In genomic region chr17:76270770-76271668, GRCh38 we compare ENCODE assay signal across 10 cellular contexts. TPM values are rescaled to one million over a fixed set of nuclear protein-coding genes. Genes with fewer than 3 reads are reported as not detected.
A peak's percentile ranks its signal among the peaks of the same experiment; 100 is the strongest.
DNase-seq lines count a peak whose midpoint lies in the region; ATAC-seq and TF ChIP-seq lines count a peak whose summit lies in the region.
"Had no signal": no experiment of that assay in that cellular context is flagged by ENCODE, and none has a peak within 500 bp of the region (broad histone marks: within the 10 kb centered on the region; RNA-seq: fewer than 3 reads in every experiment).

No MANE protein-coding gene starts in this region.

- WGBS in upper lobe of left lung, 2 donors, result 82 to 88% methylated on average over 11 to 14 of the region's 14 CpGs

- no peaks in the 10 kb centered on the region for H3K9me3 ChIP-seq in upper lobe of left lung
- H3K9me3 ChIP-seq in PC-3 (ENCODE audit: low read length), result no peaks in the 10 kb centered on the region
- H3K9me3 ChIP-seq: Caco-2, gastroesophageal sphincter had no signal

- POLR2A ChIA-PET in PC-3 (lab: Charles Lee; ENCODE audit: unreplicated experiment), result no interaction called here

- no peaks in the 10 kb centered on the region for H3F3A ChIP-seq in PC-3 (ENCODE audit: low read length, unreplicated experiment)

- no peak overlapping the region for H3K9ac ChIP-seq in PC-3 (ENCODE audit: low read length)

- TF ChIP-seq POLR2A in upper lobe of left lung (IDR thresholded peaks at IDR 0.05), result peak in 1 of 4 donors; percentile 17

- no peaks in the 10 kb centered on the region for H3K9me2 ChIP-seq in PC-3 (replicated peaks; ENCODE audit: low read length)

- H3K4me1 ChIP-seq in upper lobe of left lung (peaks cover 77 to 90% (median 81%) of the 10 kb centered on the region in 4 donors), PC-3 (ENCODE audit: insufficient read depth, low read length) (peaks cover 19% of the 10 kb centered on the region)

- H3K27me3 ChIP-seq in upper lobe of left lung (no peaks in the 10 kb centered on the region), PC-3 (ENCODE audit: low read length) (no peaks in the 10 kb centered on the region)
- H3K27me3 ChIP-seq: gastroesophageal sphincter had no signal

- CTCF ChIA-PET in PC-3 (lab: Charles Lee), result interaction anchor here (0.6 kb wide), 1 partner anchor 99 kb away, joined by 3 read pairs; no protein-coding TSS in a partner anchor

- H3K36me3 ChIP-seq in upper lobe of left lung (peaks cover 2 to 25% (median 21%) of the 10 kb centered on the region in 4 donors), PC-3 (ENCODE audit: low read depth, low read length) (peaks cover 10% of the 10 kb centered on the region; the same call in 1 of the 2 replicates)

- peaks cover 11% of the 10 kb centered on the region; the same call in 1 of the 2 replicates for H4K20me1 ChIP-seq in PC-3 (ENCODE audit: low read length)

- H3K27ac ChIP-seq in upper lobe of left lung (peak overlapping the region; percentile 54 to 84 (median 82)), PC-3 (ENCODE audit: low read length) (no peak overlapping the region)

- H2AFZ ChIP-seq in PC-3 (ENCODE audit: low read length), result no peak overlapping the region

- ATAC-seq in left colon (peak; percentile 9), upper lobe of left lung (ENCODE audit: low FRiP score in 2 of 2) (no peak), PC-3 (no peak)
- ATAC-seq: gastroesophageal sphincter had no signal

- no peak for TF ChIP-seq EP300 in upper lobe of left lung (IDR thresholded peaks at IDR 0.05)

- H3K79me2 ChIP-seq in PC-3 (ENCODE audit: low read length), result peaks cover 41% of the 10 kb centered on the region

- peak overlapping the region in 3 of 4 donors; percentile 40 to 53 (median 49) for H3K4me3 ChIP-seq in upper lobe of left lung
- H3K4me3 ChIP-seq in PC-3 (ENCODE audit: low read length), result no peak overlapping the region

- DNase-seq in stimulated activated CD4-positive, alpha-beta T cell treated with anti-CD3 and anti-CD28 coated beads, Interleukin-15, amount 100 ng/mL, for 24 hours, result peak; percentile 45
- no peak for DNase-seq in stimulated activated CD4-positive, alpha-beta T cell treated with anti-CD3 and anti-CD28 coated beads, Interleukin-2, amount 100 ng/mL, for 48 hours
- DNase-seq in left colon (peak in 1 of 2 donors; percentile 36), upper lobe of left lung (no peak), PC-3 (no peak), NCI-H1930 (lab: John Stamatoyannopoulos, UW) (no peak), NCI-H2171 (lab: John Stamatoyannopoulos, UW) (no peak)
- DNase-seq: Caco-2 had no signal

- no peak overlapping the region for H3K4me2 ChIP-seq in PC-3 (ENCODE audit: low read length)

- no TSS peak for BruUV-seq in PC-3 (replicated peaks; lab: Mats Ljungman, UMichigan)

- TF ChIP-seq CTCF in upper lobe of left lung (IDR thresholded peaks at IDR 0.05) (no peak), PC-3 (conservative IDR thresholded peaks at IDR 0.05; ENCODE audit: low read depth, low read length) (no peak)

- intact Hi-C loops in left colon (cut with DNase I, micrococcal nuclease) (loop anchor here in 1 of 2 donors (10.0 kb wide), 1 partner anchor 146 kb away; no protein-coding TSS in a partner anchor), PC-3 (cut with micrococcal nuclease) (loop anchor here (10.0 kb wide), 1 partner anchor 366 kb away; the partner anchor contains the start of gene MRPL38)

TF ChIP-seq in PFSK-1, 5 proteins besides CTCF, POLR2A, EP300 and RAD21:
- TF ChIP-seq POLR2AphosphoS5 (IDR thresholded peaks at IDR 0.05; ENCODE audit: low read depth, low read length), result peak; percentile 51
- no peak for TF ChIP-seq TAF1 (IDR thresholded peaks at IDR 0.05; ENCODE audit: borderline replicate concordance, insufficient read depth, low read length)
- TF ChIP-seq SIN3A (IDR thresholded peaks at IDR 0.05; ENCODE audit: borderline replicate concordance, insufficient read depth, low read length), result 0 out of 2 replicates have a peak, but pooled peaks have one; percentile 9
- TF ChIP-seq FOXP2 (optimal IDR thresholded peaks at IDR 0.05; ENCODE audit: borderline replicate concordance, extremely low read depth, extremely low read length, insufficient read depth), result no peak
- TF ChIP-seq REST (IDR thresholded peaks at IDR 0.05; ENCODE audit: insufficient read depth in 1 of 2, low read depth in 2 of 2, low read length in 2 of 2), result no peak

RNA-seq across cellular contexts. Expression of gene UBALD2, which starts 5.9 kb away (rescaled TPM):
- polyA plus RNA-seq in PFSK-1 (2012; ENCODE audit: insufficient read length, low read depth), result 785 TPM
- total RNA-seq in left colon (100 to 1,000 TPM in 1 of 2 donors, 10 to 100 TPM in 1; 75.6 to 113 TPM), upper lobe of left lung (10 to 100 TPM in 5 of 6 donors, 1 to 10 TPM in 1; 8.4 to 74.9 (median 26.8) TPM), PC-3 (2014; rRNA removed) (59.5 and 63.5 TPM in 2 replicates)

RNA-seq across cellular contexts. Expression of gene RNF157, which starts 30.7 kb away (rescaled TPM):
- 62.7 TPM for polyA plus RNA-seq in PFSK-1 (2012; ENCODE audit: insufficient read length, low read depth)
- total RNA-seq in left colon (10 to 100 TPM; 23.6 to 89.3 TPM), upper lobe of left lung (10 to 100 TPM in 1 of 6 donors, 1 to 10 TPM in 5; 1.1 to 14.7 (median 2.5) TPM), PC-3 (2014; rRNA removed) (7.3 and 7.4 TPM in 2 replicates)

RNA-seq across cellular contexts. Expression of gene QRICH2, which starts 37.1 kb away (rescaled TPM):
- 10.6 TPM for polyA plus RNA-seq in PFSK-1 (2012; ENCODE audit: insufficient read length, low read depth)
- 1 to 10 TPM; 1.9 to 2.3 TPM for total RNA-seq in left colon
- total RNA-seq in upper lobe of left lung, result 1 to 10 TPM; 1.7 to 9.4 (median 2.8) TPM
- 2.2 and 5.7 TPM in 2 replicates for total RNA-seq in PC-3 (2014; rRNA removed)
